ENCODE assay signal across 8 cellular contexts in the genomic region with DNA sequence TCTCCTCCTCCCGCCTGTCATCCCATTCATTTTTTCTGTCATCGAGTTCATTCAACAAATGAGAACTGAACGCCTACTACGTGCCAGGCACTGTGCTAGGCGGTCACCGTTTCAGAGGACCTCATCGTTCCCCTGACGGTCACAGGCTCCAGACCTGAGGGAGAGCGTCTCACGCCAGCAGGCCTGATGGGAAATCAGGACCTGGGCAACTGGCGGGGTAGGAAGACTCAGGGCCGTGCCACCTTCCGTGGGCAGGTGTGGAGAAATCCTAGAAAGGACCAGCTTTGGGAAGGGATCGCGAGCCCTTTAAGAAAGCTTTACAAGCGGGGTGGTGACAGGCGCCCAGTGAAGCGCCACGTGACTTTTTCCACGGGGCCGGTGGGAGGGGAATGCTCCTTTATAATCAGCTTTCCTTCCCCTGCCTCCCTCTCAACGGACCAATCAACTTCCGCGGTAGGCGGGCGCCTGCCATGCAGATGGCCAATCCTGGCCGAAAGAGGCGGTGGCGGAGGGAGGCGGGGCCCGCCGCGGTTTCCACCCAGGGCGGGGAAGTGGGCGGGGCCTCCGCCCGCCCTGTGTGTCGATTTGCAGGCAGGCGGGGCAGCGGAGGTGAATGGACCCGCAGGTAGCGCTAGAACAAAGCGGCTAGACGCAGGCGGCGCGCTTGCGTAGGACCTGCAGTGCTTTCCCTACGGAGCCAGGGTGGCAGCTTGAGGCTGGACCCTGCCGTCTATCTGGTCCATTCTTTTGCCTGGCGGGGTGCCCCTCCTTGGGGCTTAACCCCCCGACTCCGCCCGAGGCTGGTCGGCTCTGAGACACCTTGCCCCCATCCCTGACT. TPM values are rescaled to one million over a fixed set of nuclear protein-coding genes. Genes with fewer than 3 reads are reported as not detected.
DNase-seq lines count a peak whose midpoint lies in the region; ATAC-seq and TF ChIP-seq lines count a peak whose summit lies in the region.

No MANE protein-coding gene starts in this region.

- peak overlapping the region; percentile 90 to 97 for H3K4me3 ChIP-seq in CD4-positive, alpha-beta memory T cell (ENCODE audit: low read length in 2 of 2)
- H3K4me3 ChIP-seq in dorsolateral prefrontal cortex, result peak overlapping the region; percentile 42 to 96 (median 68)
- peak overlapping the region; percentile 68 to 73 (median 71) for H3K4me3 ChIP-seq in liver (ENCODE audit: low read depth in 1 of 3, low read length in 3 of 3)

- peak overlapping the region; percentile 92 to 98 (median 96) for H3K27ac Mint-ChIP-seq in CD4-positive, alpha-beta memory T cell
- peak overlapping the region; percentile 80 for H3K27ac Mint-ChIP-seq in activated CD4-positive, alpha-beta memory T cell treated with anti-CD3 and anti-CD28 coated beads, Interleukin-2, amount 10 ng/mL, durations not matched to agents 7 days and 5 days

- peaks cover 0 to 2% (median 0%) of the 10 kb centered on the region in 8 donors for H3K9me3 Mint-ChIP-seq in CD4-positive, alpha-beta memory T cell
- no peaks in the 10 kb centered on the region for H3K9me3 Mint-ChIP-seq in activated CD4-positive, alpha-beta memory T cell treated with anti-CD3 and anti-CD28 coated beads, Interleukin-2, amount 10 ng/mL, durations not matched to agents 7 days and 5 days

- H3K4me1 ChIP-seq in CD4-positive, alpha-beta memory T cell (ENCODE audit: insufficient read depth, low read length), result peaks cover 41% of the 10 kb centered on the region
- peaks cover 7 to 44% (median 32%) of the 10 kb centered on the region in 4 donors for H3K4me1 ChIP-seq in liver (ENCODE audit: control insufficient read depth in 4 of 4, insufficient read depth in 4 of 4, low read length in 3 of 4)

- peaks cover 20 to 44% (median 30%) of the 10 kb centered on the region in 4 donors for H3K4me1 Mint-ChIP-seq in CD4-positive, alpha-beta memory T cell
- H3K4me1 Mint-ChIP-seq in activated CD4-positive, alpha-beta memory T cell treated with anti-CD3 and anti-CD28 coated beads, Interleukin-2, amount 10 ng/mL, durations not matched to agents 7 days and 5 days, result peaks cover 32% of the 10 kb centered on the region

- intact Hi-C loops in CD4-positive, alpha-beta memory T cell (cut with micrococcal nuclease), result loop anchor here (1.0 to 2.0 kb wide), 6 partner anchors 56 to 556 kb away; a partner anchor contains a TSS
- intact Hi-C loops in dorsolateral prefrontal cortex (cut with DNase I), result loop anchor here (1.0 to 10.0 kb wide), 5 partner anchors 61 to 140 kb away; a partner anchor contains a TSS

- no peaks in the 10 kb centered on the region for H3K36me3 ChIP-seq in CD4-positive, alpha-beta memory T cell (ENCODE audit: insufficient read depth, low read length)
- H3K36me3 ChIP-seq in liver (ENCODE audit: control insufficient read depth in 4 of 4, insufficient read depth in 3 of 4, low read depth in 1 of 4, low read length in 3 of 4), result no peaks in the 10 kb centered on the region

- H3K9ac ChIP-seq in liver (ENCODE audit: low read depth in 1 of 2, low read length in 2 of 2), result peak overlapping the region; percentile 28 to 86

- no peaks in the 10 kb centered on the region for H3K9me3 ChIP-seq in CD4-positive, alpha-beta memory T cell (ENCODE audit: control insufficient read depth in 1 of 2, low read length in 2 of 2)
- no peaks in the 10 kb centered on the region for H3K9me3 ChIP-seq in liver (ENCODE audit: control insufficient read depth in 4 of 4, low read length in 3 of 4)

- peak; percentile 68 for ATAC-seq in GM19455 (IDR thresholded peaks at IDR 0.05; ENCODE audit: unreplicated experiment)

- H3K4me3 Mint-ChIP-seq in CD4-positive, alpha-beta memory T cell, result peak overlapping the region; percentile 83 to 96 (median 92)
- peak overlapping the region; percentile 80 for H3K4me3 Mint-ChIP-seq in activated CD4-positive, alpha-beta memory T cell treated with anti-CD3 and anti-CD28 coated beads, Interleukin-2, amount 10 ng/mL, durations not matched to agents 7 days and 5 days

- under 1% methylated on average over 55 of the region's 55 CpGs for WGBS in liver

- CTCF ChIA-PET in CD4-positive, alpha-beta memory T cell (lab: Charles Lee; ENCODE audit: partially characterized antibody), result interaction anchor here (0.7 to 6.7 kb wide), 10 partner anchors 21 to 115 kb away, joined by 3 to 97 read pairs (median 6); a partner anchor contains a TSS
- CTCF ChIA-PET in activated CD4-positive, alpha-beta memory T cell treated with anti-CD3 and anti-CD28 coated beads, Interleukin-2, amount 10 ng/mL, durations not matched to agents 7 days and 5 days (lab: Charles Lee), result interaction anchor here (0.8 to 7.5 kb wide), 7 partner anchors 15 to 174 kb away, joined by 3 to 50 read pairs (median 5); a partner anchor contains a TSS

- peak overlapping the region; percentile 82 for H3K27ac ChIP-seq in CD4-positive, alpha-beta memory T cell (ENCODE audit: low read depth, low read length)
- H3K27ac ChIP-seq in dorsolateral prefrontal cortex (peak overlapping the region; percentile 50 to 99 (median 93)), liver (ENCODE audit: low read depth in 1 of 2, low read length in 2 of 2) (peak overlapping the region; percentile 88 to 97)

- no peaks in the 10 kb centered on the region for H3K27me3 Mint-ChIP-seq in CD4-positive, alpha-beta memory T cell
- no peaks in the 10 kb centered on the region for H3K27me3 Mint-ChIP-seq in activated CD4-positive, alpha-beta memory T cell treated with anti-CD3 and anti-CD28 coated beads, Interleukin-2, amount 10 ng/mL, durations not matched to agents 7 days and 5 days

- TF ChIP-seq CTCF in dorsolateral prefrontal cortex (IDR thresholded peaks at IDR 0.05 in 54 of 56, conservative IDR thresholded peaks at IDR 0.05 in 2 of 56; ENCODE audit: low read depth in 1 of 56, partially characterized antibody in 56 of 56) (peak in 22 of 56 donors; percentile 3 to 40 (median 19)), liver (IDR thresholded peaks at IDR 0.05; ENCODE audit: low read depth, low read length, missing input control) (no peak)

- peaks cover 8 to 33% of the 10 kb centered on the region in 2 donors for H3K36me3 Mint-ChIP-seq in CD4-positive, alpha-beta memory T cell
- peaks cover 26% of the 10 kb centered on the region for H3K36me3 Mint-ChIP-seq in activated CD4-positive, alpha-beta memory T cell treated with anti-CD3 and anti-CD28 coated beads, Interleukin-2, amount 10 ng/mL, durations not matched to agents 7 days and 5 days (ENCODE audit: low read depth)

- POLR2A ChIA-PET in CD4-positive, alpha-beta memory T cell (lab: Charles Lee; ENCODE audit: partially characterized antibody), result interaction anchor here (0.7 to 4.6 kb wide), 21 partner anchors 8 to 1765 kb away, joined by 3 to 46 read pairs (median 5); a partner anchor contains a TSS
- POLR2A ChIA-PET in activated CD4-positive, alpha-beta memory T cell treated with anti-CD3 and anti-CD28 coated beads, Interleukin-2, amount 10 ng/mL, durations not matched to agents 7 days and 5 days (lab: Charles Lee), result interaction anchor here (0.6 to 6.6 kb wide), 22 partner anchors 9 to 480 kb away, joined by 3 to 46 read pairs (median 4); a partner anchor contains a TSS

- DNase-seq in CD4-positive, alpha-beta memory T cell, result peak; percentile 99 to 100 (median 99)
- peak; percentile 97 for DNase-seq in HK-2 (ENCODE audit: unreplicated experiment)
- peak; percentile 94 for DNase-seq in NCI-H82 treated with DMSO at 0.1 percent for 48 hours (lab: John Stamatoyannopoulos, UW; ENCODE audit: unreplicated experiment)
- DNase-seq in activated CD4-positive, alpha-beta memory T cell treated with anti-CD3 and anti-CD28 coated beads, Interleukin-2, amount 10 ng/mL, durations not matched to agents 7 days and 5 days, result peak; percentile 100
- DNase-seq in dorsolateral prefrontal cortex, result peak; percentile 100
- peak; percentile 99 for DNase-seq in stimulated activated CD4-positive, alpha-beta T cell treated with anti-CD3 and anti-CD28 coated beads, Interleukin-4, amount 100 ng/mL, for 1 hour

- TF ChIP-seq RAD21 in liver (IDR thresholded peaks at IDR 0.05), result peak in 1 of 2 donors; percentile 41

- H3K27me3 ChIP-seq in CD4-positive, alpha-beta memory T cell (ENCODE audit: insufficient read depth, low read length), result no peaks in the 10 kb centered on the region
- no peaks in the 10 kb centered on the region for H3K27me3 ChIP-seq in dorsolateral prefrontal cortex
- no peaks in the 10 kb centered on the region for H3K27me3 ChIP-seq in liver (ENCODE audit: control insufficient read depth in 4 of 4, insufficient read depth in 4 of 4, low read length in 3 of 4)

TF ChIP-seq in liver, 16 proteins besides CTCF, POLR2A, EP300 and RAD21 (continues in another document):
- TF ChIP-seq, protein P1, sequence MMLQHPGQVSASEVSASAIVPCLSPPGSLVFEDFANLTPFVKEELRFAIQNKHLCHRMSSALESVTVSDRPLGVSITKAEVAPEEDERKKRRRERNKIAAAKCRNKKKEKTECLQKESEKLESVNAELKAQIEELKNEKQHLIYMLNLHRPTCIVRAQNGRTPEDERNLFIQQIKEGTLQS (IDR thresholded peaks at IDR 0.05), result no peak
- TF ChIP-seq, protein P2, sequence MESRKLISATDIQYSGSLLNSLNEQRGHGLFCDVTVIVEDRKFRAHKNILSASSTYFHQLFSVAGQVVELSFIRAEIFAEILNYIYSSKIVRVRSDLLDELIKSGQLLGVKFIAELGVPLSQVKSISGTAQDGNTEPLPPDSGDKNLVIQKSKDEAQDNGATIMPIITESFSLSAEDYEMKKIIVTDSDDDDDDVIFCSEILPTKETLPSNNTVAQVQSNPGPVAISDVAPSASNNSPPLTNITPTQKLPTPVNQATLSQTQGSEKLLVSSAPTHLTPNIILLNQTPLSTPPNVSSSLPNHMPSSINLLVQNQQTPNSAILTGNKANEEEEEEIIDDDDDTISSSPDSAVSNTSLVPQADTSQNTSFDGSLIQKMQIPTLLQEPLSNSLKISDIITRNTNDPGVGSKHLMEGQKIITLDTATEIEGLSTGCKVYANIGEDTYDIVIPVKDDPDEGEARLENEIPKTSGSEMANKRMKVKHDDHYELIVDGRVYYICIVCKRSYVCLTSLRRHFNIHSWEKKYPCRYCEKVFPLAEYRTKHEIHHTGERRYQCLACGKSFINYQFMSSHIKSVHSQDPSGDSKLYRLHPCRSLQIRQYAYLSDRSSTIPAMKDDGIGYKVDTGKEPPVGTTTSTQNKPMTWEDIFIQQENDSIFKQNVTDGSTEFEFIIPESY (IDR thresholded peaks at IDR 0.05), result no peak
- TF ChIP-seq, protein P3, sequence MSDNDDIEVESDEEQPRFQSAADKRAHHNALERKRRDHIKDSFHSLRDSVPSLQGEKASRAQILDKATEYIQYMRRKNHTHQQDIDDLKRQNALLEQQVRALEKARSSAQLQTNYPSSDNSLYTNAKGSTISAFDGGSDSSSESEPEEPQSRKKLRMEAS (IDR thresholded peaks at IDR 0.05), result peak; percentile 99
- TF ChIP-seq RXRA (IDR thresholded peaks at IDR 0.05) (peak; percentile 64 to 79), SP1 (IDR thresholded peaks at IDR 0.05) (peak; percentile 97), TAF1 (conservative IDR thresholded peaks at IDR 0.05) (no peak)

RNA-seq across cellular contexts. Expression of a gene that starts 0.8 kb away (rescaled TPM):
- total RNA-seq in CD4-positive, alpha-beta memory T cell, result 10 to 100 TPM; 43.6 to 44.7 TPM
- polyA plus RNA-seq in CD4-positive, alpha-beta memory T cell, result 10 to 100 TPM in 1 of 2 donors, 1 to 10 TPM in 1; 2.8 to 10.2 TPM
- total RNA-seq in activated CD4-positive, alpha-beta memory T cell treated with anti-CD3 and anti-CD28 coated beads, Interleukin-2, amount 10 ng/mL, durations not matched to agents 7 days and 5 days, result 10 to 100 TPM; 40.1 to 40.9 TPM
- total RNA-seq in dorsolateral prefrontal cortex (10 to 100 TPM; 29.0 to 90.9 (median 44.8) TPM), liver (1 to 10 TPM; 3.7 to 5.0 TPM)
- polyA plus RNA-seq in liver, result 1 to 10 TPM; 1.5 to 3.7 TPM

Comparison
In these comparisons a context has a peak if more than half of its experiments do, and no peak if none do; other contexts are left out.
1. Peak in every context shown above with its lines: DNase-seq, ATAC-seq, H3K4me3 ChIP-seq and H3K27ac ChIP-seq.
2. RNA of a gene that starts 0.8 kb away (total RNA-seq): 29.0 to 90.9 TPM in dorsolateral prefrontal cortex, 43.6 to 44.7 TPM in CD4-positive, alpha-beta memory T cell and 40.1 to 40.9 TPM in activated CD4-positive, alpha-beta memory T cell treated with anti-CD3 and anti-CD28 coated beads, Interleukin-2, amount 10 ng/mL, durations not matched to agents 7 days and 5 days; 3.7 to 5.0 TPM in liver; every median in the first group is over 4 times any median in the second.